Comparison of ENCODE assay signal across 27 cellular contexts in the genomic region with DNA sequence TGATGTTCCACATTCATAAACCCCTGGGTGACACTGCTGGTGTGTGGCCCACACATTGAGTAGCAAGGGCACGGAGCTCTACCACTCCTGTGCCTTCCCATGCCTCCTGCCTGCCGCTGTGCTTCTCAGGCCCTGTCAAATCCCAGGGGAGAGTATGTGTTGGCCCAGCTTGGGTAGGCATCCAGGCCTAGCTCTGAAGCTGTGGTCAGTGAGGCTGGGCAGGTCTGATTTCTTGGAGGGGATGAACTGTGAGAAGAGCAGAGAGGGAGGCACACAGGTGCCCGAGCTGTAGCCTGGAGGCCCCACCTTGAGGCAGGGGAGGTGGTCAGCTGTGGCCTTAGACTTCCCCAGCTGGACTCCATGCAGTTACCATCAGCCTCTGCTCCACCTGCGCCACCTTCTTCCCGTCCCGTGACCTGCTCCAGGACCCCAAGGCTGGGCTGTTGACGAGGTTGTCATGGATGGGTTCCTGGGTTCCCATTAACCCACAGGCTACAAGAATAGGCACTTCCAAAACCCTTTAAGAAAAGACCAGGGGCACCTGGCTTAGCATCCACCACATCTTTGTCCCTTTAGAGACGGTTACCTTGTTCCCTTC.
"Had no signal": no experiment of that assay in that cellular context is flagged by ENCODE, and none has a peak within 500 bp of the region (broad histone marks: within the 10 kb centered on the region; RNA-seq: fewer than 3 reads in every experiment).

No MANE protein-coding gene starts in this region.

- H3K27ac ChIP-seq: ascending aorta had no signal

- H3K36me3 ChIP-seq: ascending aorta had no signal

- ATAC-seq: activated CD8-positive, alpha-beta memory T cell treated with anti-CD3 and anti-CD28 coated beads, Interleukin-2, amount 10 ng/mL, durations not matched to agents 7 days and 5 days; activated naive CD4-positive, alpha-beta T cell treated with anti-CD3 and anti-CD28 coated beads, Interleukin-2, amount 50 U/mL, for 72 hours; activated naive CD8-positive, alpha-beta T cell treated with anti-CD3 and anti-CD28 coated beads, Interleukin-2, amount 50 U/mL, for 24 hours; K562; T-helper 17 cell had no signal

- H3K27ac Mint-ChIP-seq: activated CD8-positive, alpha-beta memory T cell treated with anti-CD3 and anti-CD28 coated beads, Interleukin-2, amount 10 ng/mL, durations not matched to agents 7 days and 5 days; activated naive CD8-positive, alpha-beta T cell treated with anti-CD3 and anti-CD28 coated beads, Interleukin-2, amount 50 U/mL, for 24 hours; activated T-cell treated with anti-CD3 and anti-CD28 coated beads, Interleukin-2, amount 50 U/mL, for 24 hours; activated T-helper 1 cell treated with anti-CD3 and anti-CD28 coated beads, Interleukin-12 subunit alpha, Interleukin-12 subunit beta, Interleukin-2, Interleukin-4 antibody, amounts not matched to agents 30 ng/mL and 10 ng/mL and 1 ng/mL, durations not matched to agents 14 hours and 24 hours and 36 hours; brain; T-helper 17 cell had no signal

- H3K4me1 Mint-ChIP-seq: activated CD8-positive, alpha-beta memory T cell treated with anti-CD3 and anti-CD28 coated beads, Interleukin-2, amount 10 ng/mL, durations not matched to agents 7 days and 5 days had no signal

- H3K27me3 Mint-ChIP-seq: activated naive CD8-positive, alpha-beta T cell treated with anti-CD3 and anti-CD28 coated beads, Interleukin-2, amount 50 U/mL, for 24 hours had no signal

- H3K36me3 Mint-ChIP-seq: activated CD8-positive, alpha-beta memory T cell treated with anti-CD3 and anti-CD28 coated beads, Interleukin-2, amount 10 ng/mL, durations not matched to agents 7 days and 5 days; activated naive CD4-positive, alpha-beta T cell treated with anti-CD3 and anti-CD28 coated beads, Interleukin-2, amount 50 U/mL, for 72 hours; brain; WTC11 had no signal

- H3K4me3 Mint-ChIP-seq: activated CD8-positive, alpha-beta memory T cell treated with anti-CD3 and anti-CD28 coated beads, Interleukin-2, amount 10 ng/mL, durations not matched to agents 7 days and 5 days; activated naive CD8-positive, alpha-beta T cell treated with anti-CD3 and anti-CD28 coated beads, Interleukin-2, amount 50 U/mL, for 24 hours; activated T-cell treated with anti-CD3 and anti-CD28 coated beads, Interleukin-2, amount 50 U/mL, for 24 hours; activated T-helper 1 cell treated with anti-CD3 and anti-CD28 coated beads, Interleukin-12 subunit alpha, Interleukin-12 subunit beta, Interleukin-2, Interleukin-4 antibody, amounts not matched to agents 30 ng/mL and 10 ng/mL and 1 ng/mL, durations not matched to agents 14 hours and 24 hours and 36 hours; brain; T-helper 17 cell; WTC11 had no signal

- H3K4me1 ChIP-seq: ascending aorta had no signal

- H3K9me3 Mint-ChIP-seq: activated naive CD4-positive, alpha-beta T cell treated with anti-CD3 and anti-CD28 coated beads, Interleukin-2, amount 50 U/mL, for 72 hours; activated naive CD8-positive, alpha-beta T cell treated with anti-CD3 and anti-CD28 coated beads, Interleukin-2, amount 50 U/mL, for 24 hours; activated T-cell treated with anti-CD3 and anti-CD28 coated beads, Interleukin-2, amount 50 U/mL, for 24 hours; activated T-helper 1 cell treated with anti-CD3 and anti-CD28 coated beads, Interleukin-12 subunit alpha, Interleukin-12 subunit beta, Interleukin-2, Interleukin-4 antibody, amounts not matched to agents 30 ng/mL and 10 ng/mL and 1 ng/mL, durations not matched to agents 14 hours and 24 hours and 36 hours; brain; WTC11 had no signal

- H3K4me3 ChIP-seq: ascending aorta, K562 had no signal

- DNase-seq: activated CD4-positive, alpha-beta T cell treated with anti-CD3 and anti-CD28 coated beads for 48 hours; activated CD4-positive, alpha-beta T cell treated with anti-CD3 and anti-CD28 coated beads, Interleukin-2, amount 50 U/mL, for 48 hours; activated CD4-positive, CD25-positive, alpha-beta regulatory T cell treated with anti-CD3 and anti-CD28 coated beads, Interleukin-2, amount 50 U/mL, for 72 hours; activated CD8-positive, alpha-beta memory T cell treated with anti-CD3 and anti-CD28 coated beads, Interleukin-2, amount 10 ng/mL, durations not matched to agents 7 days and 5 days; activated effector memory CD4-positive, alpha-beta T cell treated with Interleukin-2 at 50 U/mL for 16 hours; activated naive CD4-positive, alpha-beta T cell; activated naive CD8-positive, alpha-beta T cell treated with anti-CD3 and anti-CD28 coated beads, Interleukin-2, amount 50 U/mL, for 24 hours; activated T-cell treated with anti-CD3 and anti-CD28 coated beads, Interleukin-2, amount 50 U/mL, for 24 hours; amniotic stem cell; Karpas-422; MM.1S; NCI-H1105; NCI-H1436; NCI-H1694 treated with DMSO at 0.1 percent for 48 hours; NCI-H2029 treated with DMSO at 0.1 percent for 48 hours; NCI-H345; NCI-H510A; NCI-H69; SIG-M5; T-helper 17 cell; T-helper 9 cell had no signal

- FAIRE-seq: K562 had no signal

- H3K9me3 ChIP-seq: ascending aorta had no signal

- H3K27me3 ChIP-seq: ascending aorta had no signal
